ENCODE assay signal across 8 cellular contexts in the genomic region with DNA sequence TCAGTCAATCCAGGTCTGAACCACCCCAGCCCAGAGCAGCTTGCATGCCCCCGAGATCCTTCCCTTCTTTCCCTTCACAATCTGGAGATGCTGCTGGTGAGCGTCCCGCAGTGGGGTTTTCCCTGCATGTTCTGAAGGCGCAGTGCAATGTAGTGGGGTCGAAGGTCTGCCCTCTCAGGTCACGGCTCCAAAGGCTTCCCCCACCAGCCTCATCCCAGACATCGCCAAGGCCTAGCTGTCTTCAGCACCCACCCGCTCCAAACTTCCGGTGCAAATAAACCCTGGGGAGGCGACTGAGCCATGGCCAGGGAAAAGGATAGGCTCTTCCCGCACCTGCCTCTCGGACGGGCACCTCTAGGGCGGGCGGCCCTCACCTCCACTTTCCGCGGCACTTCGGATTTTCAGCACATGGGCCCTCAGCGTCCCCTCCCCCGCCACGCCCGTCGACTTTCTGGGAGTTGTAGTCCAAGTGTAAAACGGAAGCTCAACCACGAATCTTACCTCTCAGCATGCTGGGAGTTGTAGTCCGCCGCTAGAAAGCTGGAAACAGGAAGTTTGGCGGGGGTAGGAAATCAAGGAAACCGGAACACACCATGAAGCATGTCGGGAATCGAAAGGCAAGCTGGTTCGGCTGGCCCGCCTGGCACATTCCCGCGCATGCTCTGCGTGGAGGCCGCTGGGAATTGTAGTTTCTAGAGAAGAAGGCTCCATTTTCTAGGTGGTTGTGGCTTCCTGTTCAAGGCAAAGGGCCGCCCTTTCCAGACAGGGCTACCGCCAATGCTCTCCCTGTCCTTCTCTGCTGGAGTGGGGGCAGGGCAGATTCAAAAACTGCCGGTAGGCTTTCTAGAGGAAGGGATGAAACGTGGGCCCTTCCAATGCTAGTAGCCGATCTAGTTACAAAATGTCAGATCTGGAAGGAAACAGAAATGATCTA. TPM values are rescaled to one million over a fixed set of nuclear protein-coding genes. Genes with fewer than 3 reads are reported as not detected.
A peak's percentile ranks its signal among the peaks of the same experiment; 100 is the strongest.
DNase-seq lines count a peak whose midpoint lies in the region; ATAC-seq and TF ChIP-seq lines count a peak whose summit lies in the region.

A gene (minus strand): TSS at position 410 of the 934 bp plus-strand sequence. CDS start 2,384 bp downstream, outside the sequence.

- H4K20me1 ChIP-seq in fibroblast of lung (ENCODE audit: control insufficient read depth, extremely low read depth, insufficient read depth, low read length): no peaks in the 10 kb centered on the region

- peak within 1 kb of the TSS; percentile 95 for H3K4me3 Mint-ChIP-seq in activated T-helper 2 cell treated with anti-CD3 and anti-CD28 coated beads, Interferon-gamma antibody, Interleukin-2, Interleukin-4, amounts not matched to agents 10 μg/mL and 5 μg/mL and 100 μg/mL, durations not matched to agents 14 hours and 24 hours and 36 hours (ENCODE audit: low read depth)
- H3K4me3 Mint-ChIP-seq in naive thymus-derived CD4-positive, alpha-beta T cell: peak within 1 kb of the TSS; percentile 94 to 99 (median 98)
- peak within 1 kb of the TSS; percentile 94 to 96 for H3K4me3 Mint-ChIP-seq in stimulated activated naive B cell treated with anti-CD40 and anti-IgM and Interleukin-4, amounts not matched to agents 10 μg/mL and 1 μg/mL and 100 μg/mL, for 72 hours

- peaks cover 35% of the 10 kb centered on the region for H3K79me2 ChIP-seq in fibroblast of lung (ENCODE audit: control insufficient read depth, insufficient read depth, low read length)

- H3K4me1 Mint-ChIP-seq in activated T-helper 2 cell treated with anti-CD3 and anti-CD28 coated beads, Interferon-gamma antibody, Interleukin-2, Interleukin-4, amounts not matched to agents 10 μg/mL and 5 μg/mL and 100 μg/mL, durations not matched to agents 14 hours and 24 hours and 36 hours (ENCODE audit: low read depth): peaks cover 29% of the 10 kb centered on the region
- H3K4me1 Mint-ChIP-seq in naive thymus-derived CD4-positive, alpha-beta T cell: peaks cover 23 to 50% (median 40%) of the 10 kb centered on the region in 7 donors
- H3K4me1 Mint-ChIP-seq in stimulated activated naive B cell treated with anti-CD40 and anti-IgM and Interleukin-4, amounts not matched to agents 10 μg/mL and 1 μg/mL and 100 μg/mL, for 72 hours: peaks cover 28 to 41% of the 10 kb centered on the region in 2 donors

- H3K36me3 Mint-ChIP-seq in activated T-helper 2 cell treated with anti-CD3 and anti-CD28 coated beads, Interferon-gamma antibody, Interleukin-2, Interleukin-4, amounts not matched to agents 10 μg/mL and 5 μg/mL and 100 μg/mL, durations not matched to agents 14 hours and 24 hours and 36 hours (ENCODE audit: low read depth): peaks cover 76% of the 10 kb centered on the region
- peaks cover 3 to 29% (median 18%) of the 10 kb centered on the region in 5 donors for H3K36me3 Mint-ChIP-seq in naive thymus-derived CD4-positive, alpha-beta T cell
- peaks cover 54 to 76% of the 10 kb centered on the region in 2 donors for H3K36me3 Mint-ChIP-seq in stimulated activated naive B cell treated with anti-CD40 and anti-IgM and Interleukin-4, amounts not matched to agents 10 μg/mL and 1 μg/mL and 100 μg/mL, for 72 hours

- H3K27ac Mint-ChIP-seq in activated T-helper 2 cell treated with anti-CD3 and anti-CD28 coated beads, Interferon-gamma antibody, Interleukin-2, Interleukin-4, amounts not matched to agents 10 μg/mL and 5 μg/mL and 100 μg/mL, durations not matched to agents 14 hours and 24 hours and 36 hours: peak within 1 kb of the TSS; percentile 92
- peak within 1 kb of the TSS; percentile 86 to 99 (median 98) for H3K27ac Mint-ChIP-seq in naive thymus-derived CD4-positive, alpha-beta T cell
- H3K27ac Mint-ChIP-seq in stimulated activated naive B cell treated with anti-CD40 and anti-IgM and Interleukin-4, amounts not matched to agents 10 μg/mL and 1 μg/mL and 100 μg/mL, for 72 hours: peak within 1 kb of the TSS; percentile 98

- POLR2A ChIA-PET in naive thymus-derived CD4-positive, alpha-beta T cell (lab: Charles Lee): interaction anchor here (0.6 to 4.6 kb wide), 17 partner anchors 10 to 528 kb away, joined by 3 to 77 read pairs (median 4); a partner anchor contains a TSS

- peak within 1 kb of the TSS; percentile 73 for H3K9ac ChIP-seq in fibroblast of lung (ENCODE audit: insufficient read depth, low read length)

- no peaks in the 10 kb centered on the region for H3K9me3 Mint-ChIP-seq in activated T-helper 2 cell treated with anti-CD3 and anti-CD28 coated beads, Interferon-gamma antibody, Interleukin-2, Interleukin-4, amounts not matched to agents 10 μg/mL and 5 μg/mL and 100 μg/mL, durations not matched to agents 14 hours and 24 hours and 36 hours
- H3K9me3 Mint-ChIP-seq in naive thymus-derived CD4-positive, alpha-beta T cell: peaks cover 0 to 1% (median 0%) of the 10 kb centered on the region in 11 donors
- peaks cover 0 to 2% of the 10 kb centered on the region in 2 donors for H3K9me3 Mint-ChIP-seq in stimulated activated naive B cell treated with anti-CD40 and anti-IgM and Interleukin-4, amounts not matched to agents 10 μg/mL and 1 μg/mL and 100 μg/mL, for 72 hours

- no peaks in the 10 kb centered on the region for H3K27me3 ChIP-seq in RWPE2 (ENCODE audit: insufficient read depth, poor library complexity, severe bottlenecking)
- no peaks in the 10 kb centered on the region for H3K27me3 ChIP-seq in fibroblast of lung (ENCODE audit: control insufficient read depth, insufficient read depth, low read length)
- H3K27me3 ChIP-seq in naive thymus-derived CD4-positive, alpha-beta T cell (ENCODE audit: control insufficient read depth in 2 of 2, insufficient read depth in 2 of 2, low read length in 2 of 2): no peaks in the 10 kb centered on the region

- intact Hi-C loops in activated T-helper 2 cell treated with anti-CD3 and anti-CD28 coated beads, Interferon-gamma antibody, Interleukin-2, Interleukin-4, amounts not matched to agents 10 μg/mL and 5 μg/mL and 100 μg/mL, durations not matched to agents 14 hours and 24 hours and 36 hours (cut with micrococcal nuclease): loop anchor here (1.0 kb wide), 3 partner anchors 10 to 26 kb away; a partner anchor contains a TSS
- intact Hi-C loops in naive thymus-derived CD4-positive, alpha-beta T cell (cut with micrococcal nuclease): loop anchor here (1.0 to 10.0 kb wide), 12 partner anchors 10 to 686 kb away; a partner anchor contains a TSS

- H3K4me3 ChIP-seq in RWPE2 (ENCODE audit: severe bottlenecking): peak within 1 kb of the TSS; percentile 48
- peak within 1 kb of the TSS; percentile 79 to 98 (median 96) for H3K4me3 ChIP-seq in fibroblast of lung (replicated peaks in 1 of 4; ENCODE audit: control extremely low read depth in 1 of 4, insufficient read depth in 1 of 4, low read depth in 3 of 4, low read length in 4 of 4)
- H3K4me3 ChIP-seq in naive thymus-derived CD4-positive, alpha-beta T cell (ENCODE audit: low read length): peak within 1 kb of the TSS; percentile 79

- ATAC-seq in RWPE2 (ENCODE audit: low read depth): peak; percentile 88
- ATAC-seq in naive thymus-derived CD4-positive, alpha-beta T cell: peak; percentile 95
- peak; percentile 92 to 93 for ATAC-seq in stimulated activated naive B cell treated with anti-CD40 and anti-IgM and Interleukin-4, amounts not matched to agents 10 μg/mL and 1 μg/mL and 100 μg/mL, for 72 hours (replicated peaks)

- H3K9me3 ChIP-seq in RWPE2 (ENCODE audit: severe bottlenecking): no peaks in the 10 kb centered on the region
- no peaks in the 10 kb centered on the region for H3K9me3 ChIP-seq in fibroblast of lung (ENCODE audit: control insufficient read depth, insufficient read depth, low read depth, low read length)
- H3K9me3 ChIP-seq in naive thymus-derived CD4-positive, alpha-beta T cell (ENCODE audit: control insufficient read depth in 2 of 3, low read length in 3 of 3): no peaks in the 10 kb centered on the region

- DNase-seq in EH (ENCODE audit: low read depth) (peak; percentile 100), H4 (ENCODE audit: low spot score) (peak; percentile 99), LoVo (ENCODE audit: low spot score) (peak; percentile 100), RWPE2 (ENCODE audit: low spot score) (peak; percentile 97), fibroblast of lung (ENCODE audit: low read depth in 2 of 2) (peak; percentile 99 to 100)
- peak; percentile 97 for DNase-seq in activated T-helper 2 cell treated with anti-CD3 and anti-CD28 coated beads, Interferon-gamma antibody, Interleukin-2, Interleukin-4, amounts not matched to agents 10 μg/mL and 5 μg/mL and 100 μg/mL, durations not matched to agents 14 hours and 24 hours and 36 hours (ENCODE audit: low spot score)
- peak; percentile 84 to 99 (median 98) for DNase-seq in naive thymus-derived CD4-positive, alpha-beta T cell
- DNase-seq in stimulated activated naive B cell treated with anti-CD40 and anti-IgM and Interleukin-4, amounts not matched to agents 10 μg/mL and 1 μg/mL and 100 μg/mL, for 72 hours: peak; percentile 97

- H2AFZ ChIP-seq in fibroblast of lung (ENCODE audit: low read length): peak within 1 kb of the TSS; percentile 74

- TF ChIP-seq CTCF in RWPE2 (IDR thresholded peaks at IDR 0.05; ENCODE audit: poor library complexity, severe bottlenecking) (no peak), fibroblast of lung (conservative IDR thresholded peaks at IDR 0.05 in 1 of 2, IDR thresholded peaks at IDR 0.05 in 1 of 2; ENCODE audit: low read depth in 1 of 2, low read length in 2 of 2) (no peak)

- CTCF ChIA-PET in naive thymus-derived CD4-positive, alpha-beta T cell (lab: Charles Lee): interaction anchor here (0.6 to 1.9 kb wide), 9 partner anchors 12 to 150 kb away, joined by 3 to 10 read pairs (median 3); a partner anchor contains a TSS

- H3K36me3 ChIP-seq in RWPE2 (ENCODE audit: low read depth) (peaks cover 57% of the 10 kb centered on the region), fibroblast of lung (ENCODE audit: control insufficient read depth, insufficient read depth, low read length) (peaks cover 24% of the 10 kb centered on the region)
- peaks cover 0 to 57% (median 13%) of the 10 kb centered on the region in 3 experiments for H3K36me3 ChIP-seq in naive thymus-derived CD4-positive, alpha-beta T cell (ENCODE audit: control insufficient read depth in 2 of 3, insufficient read depth in 3 of 3, low read length in 3 of 3)

- H3K27ac ChIP-seq in RWPE2 (ENCODE audit: poor library complexity, severe bottlenecking): peak within 1 kb of the TSS; percentile 64
- peak within 1 kb of the TSS; percentile 80 for H3K27ac ChIP-seq in fibroblast of lung (ENCODE audit: insufficient read depth, low read length)
- peak within 1 kb of the TSS; percentile 90 for H3K27ac ChIP-seq in naive thymus-derived CD4-positive, alpha-beta T cell (ENCODE audit: low read depth, low read length)

- peaks cover under 1% of the 10 kb centered on the region for H3K4me1 ChIP-seq in RWPE2 (ENCODE audit: insufficient read depth, poor library complexity, severe bottlenecking)
- H3K4me1 ChIP-seq in fibroblast of lung (ENCODE audit: control insufficient read depth, extremely low read depth, insufficient read depth, low read length): peaks cover 8% of the 10 kb centered on the region
- peaks cover 17 to 20% of the 10 kb centered on the region in 2 donors for H3K4me1 ChIP-seq in naive thymus-derived CD4-positive, alpha-beta T cell (ENCODE audit: control insufficient read depth in 2 of 2, insufficient read depth in 2 of 2, low read length in 2 of 2)

- H3K27me3 Mint-ChIP-seq in activated T-helper 2 cell treated with anti-CD3 and anti-CD28 coated beads, Interferon-gamma antibody, Interleukin-2, Interleukin-4, amounts not matched to agents 10 μg/mL and 5 μg/mL and 100 μg/mL, durations not matched to agents 14 hours and 24 hours and 36 hours (ENCODE audit: low read depth): no peaks in the 10 kb centered on the region
- H3K27me3 Mint-ChIP-seq in naive thymus-derived CD4-positive, alpha-beta T cell: no peaks in the 10 kb centered on the region
- no peaks in the 10 kb centered on the region for H3K27me3 Mint-ChIP-seq in stimulated activated naive B cell treated with anti-CD40 and anti-IgM and Interleukin-4, amounts not matched to agents 10 μg/mL and 1 μg/mL and 100 μg/mL, for 72 hours

- H3K4me2 ChIP-seq in fibroblast of lung (ENCODE audit: extremely low read depth, insufficient read depth, low read length): peak within 1 kb of the TSS; percentile 100

RNA-seq across cellular contexts. Expression of the gene that starts here (rescaled TPM):
- 82.2 and 96.3 TPM in 2 replicates for total RNA-seq in H4 (2014; rRNA removed; shearing (Covaris generic))
- total RNA-seq in activated T-helper 2 cell treated with anti-CD3 and anti-CD28 coated beads, Interferon-gamma antibody, Interleukin-2, Interleukin-4, amounts not matched to agents 10 μg/mL and 5 μg/mL and 100 μg/mL, durations not matched to agents 14 hours and 24 hours and 36 hours: 116 and 124 TPM in 2 replicates
- total RNA-seq in fibroblast of lung: 39.8 and 58.8 TPM in 2 replicates
- polyA plus RNA-seq in fibroblast of lung: 67.2 and 108 TPM in 2 replicates
- 84.6 and 128 TPM in 2 replicates for polyA plus RNA-seq in fibroblast of lung (2012)
- polyA minus RNA-seq in fibroblast of lung (ENCODE audit: low replicate concordance): 49.8 and 84.4 TPM in 2 replicates
- total RNA-seq in naive thymus-derived CD4-positive, alpha-beta T cell: 10 to 100 TPM; 19.1 to 68.9 (median 47.2) TPM
- 10 to 100 TPM; 86.3 to 98.0 TPM for polyA plus RNA-seq in naive thymus-derived CD4-positive, alpha-beta T cell

Comparison
In these comparisons a context has a peak if more than half of its experiments do, and no peak if none do; other contexts are left out.
1. Peak in every context shown above with its lines: DNase-seq, ATAC-seq, H3K4me3 ChIP-seq and H3K27ac ChIP-seq.